ENCODE assay signal across 1 cellular context in the genomic region with DNA sequence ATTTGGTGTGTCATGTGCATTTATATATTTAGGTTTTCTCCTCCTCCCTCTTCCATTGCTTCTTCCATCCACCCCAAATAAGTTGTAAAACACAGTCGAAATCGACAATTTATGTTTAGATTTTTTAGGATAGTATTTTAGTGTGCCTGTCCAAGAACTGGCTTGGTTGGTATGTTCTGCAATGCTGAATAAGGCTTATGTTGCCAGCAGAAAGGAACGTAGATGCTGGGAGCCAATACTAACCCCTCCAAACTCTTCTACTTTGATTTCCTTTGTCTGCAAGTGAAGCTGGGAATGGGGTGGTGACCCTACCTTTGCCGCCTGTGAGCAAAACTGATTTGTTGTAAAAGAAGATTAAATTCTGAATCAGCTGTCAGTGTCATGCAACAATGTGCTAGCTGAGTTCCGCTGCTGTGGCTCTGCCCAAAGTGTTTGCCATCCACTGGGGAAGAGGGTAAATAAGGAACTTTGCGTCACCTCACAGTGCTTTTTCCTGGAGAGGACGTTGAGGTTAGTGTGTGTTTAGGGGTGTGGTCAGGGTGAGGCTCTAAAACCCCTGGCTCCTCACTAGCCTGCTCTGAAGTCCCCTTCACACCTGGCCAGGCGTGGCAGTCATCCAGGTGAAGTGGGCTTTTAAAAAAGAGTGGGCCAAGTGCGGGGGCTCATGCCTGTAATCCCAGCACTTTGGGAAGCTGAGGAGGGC.
TF ChIP-seq lines count a peak whose summit lies in the region.

No MANE protein-coding gene starts in this region.

TF ChIP-seq in HEK293T, 16 proteins besides CTCF, POLR2A, EP300 and RAD21 (continued from another document):
- TF ChIP-seq FOXM1 (IDR thresholded peaks at IDR 0.05; ENCODE audit: borderline replicate concordance) = no peak
- TF ChIP-seq, protein P1, sequence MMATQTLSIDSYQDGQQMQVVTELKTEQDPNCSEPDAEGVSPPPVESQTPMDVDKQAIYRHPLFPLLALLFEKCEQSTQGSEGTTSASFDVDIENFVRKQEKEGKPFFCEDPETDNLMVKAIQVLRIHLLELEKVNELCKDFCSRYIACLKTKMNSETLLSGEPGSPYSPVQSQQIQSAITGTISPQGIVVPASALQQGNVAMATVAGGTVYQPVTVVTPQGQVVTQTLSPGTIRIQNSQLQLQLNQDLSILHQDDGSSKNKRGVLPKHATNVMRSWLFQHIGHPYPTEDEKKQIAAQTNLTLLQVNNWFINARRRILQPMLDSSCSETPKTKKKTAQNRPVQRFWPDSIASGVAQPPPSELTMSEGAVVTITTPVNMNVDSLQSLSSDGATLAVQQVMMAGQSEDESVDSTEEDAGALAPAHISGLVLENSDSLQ (IDR thresholded peaks at IDR 0.05) = no peak
